23 cellular contexts compared by ENCODE assay signal in genomic region chr2:1696472-1696871, GRCh38.
"Had no signal": no experiment of that assay in that cellular context is flagged by ENCODE, and none has a peak within 500 bp of the region (broad histone marks: within the 10 kb centered on the region; RNA-seq: fewer than 3 reads in every experiment).

No MANE protein-coding gene starts in this region.

- H3K4me1 Mint-ChIP-seq: natural killer cell had no signal

- H3K36me3 Mint-ChIP-seq: natural killer cell had no signal

- H3K36me3 ChIP-seq: pancreas, right lobe of liver, uterus had no signal

- H3K4me3 Mint-ChIP-seq: natural killer cell had no signal

- H3K27ac Mint-ChIP-seq: natural killer cell had no signal

- H3K27me3 ChIP-seq: pancreas, right lobe of liver, stomach, testis, tibial artery, upper lobe of right lung, uterus had no signal

- DNase-seq: cerebellar nuclear complex; cortex of kidney; dorsolateral prefrontal cortex; effector CD4-positive, alpha-beta T cell; erythroblast; left ventricle myocardium superior; lower lobe of right lung; natural killer cell; occipital lobe; pancreas; right lobe of liver; small intestine; stimulated activated CD4-positive, alpha-beta T cell treated with anti-CD3 and anti-CD28 coated beads, Interleukin-12 subunit alpha, Interleukin-12 subunit beta, amount 100 ng/mL, for 4 hours; stimulated activated CD4-positive, alpha-beta T cell treated with anti-CD3 and anti-CD28 coated beads, Interleukin-1b, Interleukin-23, amount 100 ng/mL, for 48 hours; stimulated activated CD4-positive, alpha-beta T cell treated with anti-CD3 and anti-CD28 coated beads, Interleukin-4, amount 100 ng/mL, for 1 hour; stimulated activated CD8-positive, alpha-beta memory T cell treated with anti-CD3 and anti-CD28 coated beads, Interleukin-4, amount 100 ng/mL, for 48 hours; stimulated activated naive CD4-positive, alpha-beta T cell; substantia nigra; testis; tibial artery; upper lobe of right lung; uterus had no signal

- H3K9me3 ChIP-seq: lower lobe of right lung, pancreas, right lobe of liver, stomach, testis, tibial artery, upper lobe of right lung, uterus had no signal

- ATAC-seq: left ventricle myocardium superior, lower lobe of right lung, natural killer cell, pancreas, right lobe of liver, upper lobe of right lung had no signal

- H3K4me3 ChIP-seq: dorsolateral prefrontal cortex, lower lobe of right lung, pancreas, right lobe of liver, stomach, testis, tibial artery, upper lobe of right lung, uterus had no signal

- H3K27ac ChIP-seq: dorsolateral prefrontal cortex, lower lobe of right lung, pancreas, right lobe of liver, stomach, testis, tibial artery, upper lobe of right lung, uterus had no signal

- H3K4me1 ChIP-seq: pancreas, right lobe of liver, testis, uterus had no signal
